Comparison of ENCODE assay signal across 20 cellular contexts in genomic region chr10:132484922-132485321, GRCh38.
"Had no signal": no experiment of that assay in that cellular context is flagged by ENCODE, and none has a peak within 500 bp of the region (broad histone marks: within the 10 kb centered on the region; RNA-seq: fewer than 3 reads in every experiment).

No MANE protein-coding gene starts in this region.

- ATAC-seq: activated naive CD4-positive, alpha-beta T cell treated with anti-CD3 and anti-CD28 coated beads, Interleukin-2, amount 50 U/mL, for 72 hours; activated naive CD8-positive, alpha-beta T cell treated with anti-CD3 and anti-CD28 coated beads, Interleukin-2, amount 50 U/mL, for 24 hours; activated T-cell treated with anti-CD3 and anti-CD28 coated beads, Interleukin-2, amount 50 U/mL, for 72 hours; body of pancreas had no signal

- H3K4me3 ChIP-seq: ascending aorta, body of pancreas, Peyer's patch had no signal

- DNase-seq: activated CD4-positive, alpha-beta memory T cell treated with anti-CD3 and anti-CD28 coated beads, Interleukin-2, amount 10 ng/mL, durations not matched to agents 7 days and 5 days; activated CD4-positive, alpha-beta T cell treated with anti-CD3 and anti-CD28 coated beads, Interleukin-2, amount 50 U/mL, for 1 hour; activated CD4-positive, CD25-positive, alpha-beta regulatory T cell; activated CD8-positive, alpha-beta memory T cell treated with anti-CD3 and anti-CD28 coated beads, Interleukin-2, amount 50 U/mL, for 4 hours; activated naive CD4-positive, alpha-beta T cell treated with Interleukin-2 at 50 U/mL for 16 hours; activated naive CD8-positive, alpha-beta T cell treated with anti-CD3 and anti-CD28 coated beads, Interleukin-2, amount 50 U/mL, for 24 hours; activated T-cell treated with anti-CD3 and anti-CD28 coated beads, Interleukin-2, amount 50 U/mL, for 72 hours; amniotic stem cell; Karpas-422; NCI-H1105 treated with DMSO at 0.1 percent for 48 hours; NCI-H1436 treated with DMSO at 0.1 percent for 48 hours; NCI-H187; NCI-H2081; NCI-H510A treated with DMSO at 0.1 percent for 48 hours; Peyer's patch; SHP77 treated with DMSO at 0.1 percent for 48 hours had no signal

- H3K27ac ChIP-seq: ascending aorta, body of pancreas, Peyer's patch, RWPE1 had no signal

- H3K9me3 ChIP-seq: ascending aorta, body of pancreas, Peyer's patch had no signal

- H3K4me1 ChIP-seq: Peyer's patch had no signal

- H3K27me3 ChIP-seq: ascending aorta, body of pancreas, Peyer's patch had no signal

- H3K36me3 ChIP-seq: ascending aorta, Peyer's patch had no signal
